In the genomic region with DNA sequence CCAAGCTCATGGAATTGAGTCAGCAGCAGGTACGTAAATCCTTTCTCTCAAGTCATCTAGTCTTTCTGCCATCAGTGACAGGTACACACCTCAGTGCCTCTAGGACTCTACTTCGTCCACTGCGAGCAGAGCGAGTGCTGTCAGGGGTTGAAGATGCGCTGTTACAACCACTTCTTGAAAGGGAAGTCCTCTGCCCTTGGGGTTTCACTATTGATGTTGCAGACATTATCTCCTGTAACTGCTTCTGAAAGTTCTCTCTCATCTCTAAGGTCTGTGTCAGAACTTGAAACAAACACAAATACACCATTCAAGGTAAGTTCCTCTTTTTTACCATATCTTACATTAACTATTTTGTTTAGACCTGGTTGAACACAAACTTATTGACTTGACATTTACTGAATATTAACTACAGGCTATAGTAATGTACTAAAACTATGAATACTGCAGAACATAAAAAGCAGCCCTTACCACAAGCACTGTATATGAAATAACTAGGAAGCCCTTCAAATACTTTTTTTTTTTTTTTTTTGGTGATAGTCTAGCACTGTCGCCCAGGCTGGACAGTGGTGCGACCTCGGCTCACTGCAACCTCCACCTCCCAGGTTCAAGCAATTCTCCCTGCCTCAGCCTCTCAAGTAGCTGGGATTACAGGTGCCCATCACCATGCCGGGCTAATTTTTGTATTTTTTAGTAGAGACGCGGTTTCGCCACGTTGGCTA, we compare ENCODE assay signal across 11 cellular contexts. TPM values are rescaled to one million over a fixed set of nuclear protein-coding genes. Genes with fewer than 3 reads are reported as not detected.
DNase-seq lines count a peak whose midpoint lies in the region; ATAC-seq, FAIRE-seq and TF ChIP-seq lines count a peak whose summit lies in the region.
"Had no signal": no experiment of that assay in that cellular context is flagged by ENCODE, and none has a peak within 500 bp of the region (broad histone marks: within the 10 kb centered on the region; RNA-seq: fewer than 3 reads in every experiment).

No MANE protein-coding gene starts in this region.

- WGBS in heart left ventricle, 4 donors = 94 to 98% (median 97%) methylated on average over 13 of the region's 13 CpGs

- H3K36me3 Mint-ChIP-seq in CD4-positive, alpha-beta T cell (ENCODE audit: low read depth) = peaks cover 91% of the 10 kb centered on the region

- no peak overlapping the region for H3K9ac ChIP-seq in PC-3 (ENCODE audit: low read length)
- H3K9ac ChIP-seq: parathyroid adenoma had no signal

- H3K9me2 ChIP-seq in PC-3 (replicated peaks; ENCODE audit: low read length) = no peaks in the 10 kb centered on the region

- no peak overlapping the region for H3K27ac Mint-ChIP-seq in CD4-positive, alpha-beta T cell

- no peak overlapping the region for H3K4me3 ChIP-seq in bronchial epithelial cell (ENCODE audit: low read depth, low read length)
- H3K4me3 ChIP-seq in PC-3 (ENCODE audit: low read length) = no peak overlapping the region
- no peak overlapping the region for H3K4me3 ChIP-seq in heart left ventricle

- no TSS peak for BruUV-seq in PC-3 (replicated peaks; lab: Mats Ljungman, UMichigan)

- no peak overlapping the region for H2AFZ ChIP-seq in PC-3 (ENCODE audit: low read length)
- H2AFZ ChIP-seq: parathyroid adenoma had no signal

- no peaks in the 10 kb centered on the region for H3K79me2 ChIP-seq in PC-3 (ENCODE audit: low read length)
- H3K79me2 ChIP-seq: parathyroid adenoma had no signal

- H3K27ac ChIP-seq in PC-3 (ENCODE audit: low read length) (no peak overlapping the region), heart left ventricle (no peak overlapping the region)
- H3K27ac ChIP-seq in CD4-positive, alpha-beta T cell (ENCODE audit: low read depth, low read length) = no peak overlapping the region
- H3K27ac ChIP-seq: parathyroid adenoma had no signal

- CTCF ChIA-PET in PC-3 (lab: Charles Lee) = no interaction called here
- CTCF ChIA-PET in CD4-positive, alpha-beta T cell (lab: Charles Lee) = interaction anchor here (0.5 kb wide), 1 partner anchor 14 kb away, joined by 3 read pairs; no protein-coding TSS in a partner anchor

- no peaks in the 10 kb centered on the region for H3K27me3 ChIP-seq in bronchial epithelial cell (ENCODE audit: control insufficient read depth, insufficient read depth, low read length)
- H3K27me3 ChIP-seq in PC-3 (ENCODE audit: low read length) = no peaks in the 10 kb centered on the region
- no peaks in the 10 kb centered on the region for H3K27me3 ChIP-seq in heart left ventricle
- H3K27me3 ChIP-seq in CD4-positive, alpha-beta T cell (ENCODE audit: control insufficient read depth, insufficient read depth, low read length) = no peaks in the 10 kb centered on the region

- TF ChIP-seq POLR2A in heart left ventricle (IDR thresholded peaks at IDR 0.05) = no peak

- no peak overlapping the region for H3K4me3 Mint-ChIP-seq in CD4-positive, alpha-beta T cell

- peak; percentile 50 for FAIRE-seq in bronchial epithelial cell (lab: Jason Lieb, UNC)

- no peaks in the 10 kb centered on the region for H3K9me3 Mint-ChIP-seq in CD4-positive, alpha-beta T cell
- H3K9me3 Mint-ChIP-seq: activated naive CD4-positive, alpha-beta T cell treated with anti-CD3 and anti-CD28 coated beads, Interleukin-2, amount 50 U/mL, for 72 hours had no signal

- DNase-seq in bronchial epithelial cell (ENCODE audit: low read depth) (no peak), DMS53 treated with DMSO at 0.1 percent for 48 hours (lab: John Stamatoyannopoulos, UW; ENCODE audit: unreplicated experiment) (no peak), PC-3 (no peak), heart left ventricle (no peak)
- DNase-seq in CD4-positive, alpha-beta T cell = no peak
- DNase-seq: NCI-H345 had no signal

- ATAC-seq in GM18868 (IDR thresholded peaks at IDR 0.05; ENCODE audit: unreplicated experiment) (peak; percentile 99), GM21423 (IDR thresholded peaks at IDR 0.05; ENCODE audit: unreplicated experiment) (peak; percentile 98), HG03097 (IDR thresholded peaks at IDR 0.05; ENCODE audit: low FRiP score, unreplicated experiment) (peak; percentile 98), PC-3 (no peak), heart left ventricle (no peak)
- ATAC-seq in CD4-positive, alpha-beta T cell (ENCODE audit: poor library complexity) = no peak
- ATAC-seq: activated naive CD4-positive, alpha-beta T cell treated with anti-CD3 and anti-CD28 coated beads, Interleukin-2, amount 50 U/mL, for 72 hours had no signal

- H3K36me3 ChIP-seq in bronchial epithelial cell (ENCODE audit: control insufficient read depth, insufficient read depth, low read length) (peaks cover 3% of the 10 kb centered on the region), PC-3 (ENCODE audit: low read depth, low read length) (peaks cover 29% of the 10 kb centered on the region), heart left ventricle (peaks cover 0 to 98% (median 91%) of the 10 kb centered on the region in 9 donors)

- no peak for TF ChIP-seq CTCF in bronchial epithelial cell (IDR thresholded peaks at IDR 0.05; ENCODE audit: insufficient read depth, low read length, severe bottlenecking)
- TF ChIP-seq CTCF in PC-3 (conservative IDR thresholded peaks at IDR 0.05; ENCODE audit: low read depth, low read length) = no peak
- no peak for TF ChIP-seq CTCF in heart left ventricle (IDR thresholded peaks at IDR 0.05)
- TF ChIP-seq CTCF in CD4-positive, alpha-beta T cell (IDR thresholded peaks at IDR 0.05) = no peak

- H3K4me2 ChIP-seq in PC-3 (ENCODE audit: low read length) = no peak overlapping the region

- H3K9me3 ChIP-seq in PC-3 (ENCODE audit: low read length) = no peaks in the 10 kb centered on the region
- no peaks in the 10 kb centered on the region for H3K9me3 ChIP-seq in heart left ventricle
- no peaks in the 10 kb centered on the region for H3K9me3 ChIP-seq in CD4-positive, alpha-beta T cell (ENCODE audit: control insufficient read depth, low read length)

- H4K20me1 ChIP-seq in PC-3 (ENCODE audit: low read length) = no peaks in the 10 kb centered on the region

- H3K27me3 Mint-ChIP-seq in CD4-positive, alpha-beta T cell = no peaks in the 10 kb centered on the region

- H3K4me1 Mint-ChIP-seq in CD4-positive, alpha-beta T cell (ENCODE audit: low read depth) = no peaks in the 10 kb centered on the region

- H3K4me1 ChIP-seq in PC-3 (ENCODE audit: insufficient read depth, low read length) = no peaks in the 10 kb centered on the region
- no peaks in the 10 kb centered on the region for H3K4me1 ChIP-seq in heart left ventricle
- H3K4me1 ChIP-seq: parathyroid adenoma had no signal

- POLR2A ChIA-PET in PC-3 (lab: Charles Lee; ENCODE audit: unreplicated experiment) = no interaction called here
- POLR2A ChIA-PET in CD4-positive, alpha-beta T cell (lab: Charles Lee) = no interaction called here

- intact Hi-C loops in PC-3 (cut with micrococcal nuclease) (no loop called here), heart left ventricle (cut with DNase I) (no loop called here)
- intact Hi-C loops in CD4-positive, alpha-beta T cell (cut with DNase I, micrococcal nuclease) = no loop called here

- H3F3A ChIP-seq in PC-3 (ENCODE audit: low read length, unreplicated experiment) = no peaks in the 10 kb centered on the region

RNA-seq across cellular contexts. Expression of a gene that starts 41.5 kb away (rescaled TPM):
- total RNA-seq in bronchial epithelial cell (12.4 and 14.2 TPM in 2 replicates), PC-3 (2014; rRNA removed) (29.0 and 42.4 TPM in 2 replicates), heart left ventricle (10 to 100 TPM in 7 of 9 donors, 1 to 10 TPM in 2; 7.9 to 18.3 (median 11.8) TPM)
- polyA plus RNA-seq in heart left ventricle = 10 to 100 TPM in 1 of 2 donors, 1 to 10 TPM in 1; 2.6 to 10.3 TPM
- 10 to 100 TPM; 29.1 to 32.4 TPM for total RNA-seq in CD4-positive, alpha-beta T cell

RNA-seq across cellular contexts. Expression of a gene that starts 46.7 kb away (rescaled TPM):
- total RNA-seq in bronchial epithelial cell (178 and 232 TPM in 2 replicates), PC-3 (2014; rRNA removed) (81.4 and 90.6 TPM in 2 replicates), heart left ventricle (100 to 1,000 TPM in 8 of 9 donors, 10 to 100 TPM in 1; 97.0 to 221 (median 160) TPM)
- polyA plus RNA-seq in heart left ventricle = 100 to 1,000 TPM in 1 of 2 donors, 10 to 100 TPM in 1; 30.5 to 163 TPM
- total RNA-seq in CD4-positive, alpha-beta T cell = 100 to 1,000 TPM; 206 to 228 TPM

Comparison
In these comparisons a context has a peak if more than half of its experiments do, and no peak if none do; other contexts are left out.
1. ATAC-seq: peak in GM18868 (single experiment), GM21423 (single experiment) and HG03097 (single experiment); none in PC-3 (single experiment), heart left ventricle (0 of 4) and CD4-positive, alpha-beta T cell (single experiment).